9 cellular contexts compared by ENCODE assay signal in the genomic region with DNA sequence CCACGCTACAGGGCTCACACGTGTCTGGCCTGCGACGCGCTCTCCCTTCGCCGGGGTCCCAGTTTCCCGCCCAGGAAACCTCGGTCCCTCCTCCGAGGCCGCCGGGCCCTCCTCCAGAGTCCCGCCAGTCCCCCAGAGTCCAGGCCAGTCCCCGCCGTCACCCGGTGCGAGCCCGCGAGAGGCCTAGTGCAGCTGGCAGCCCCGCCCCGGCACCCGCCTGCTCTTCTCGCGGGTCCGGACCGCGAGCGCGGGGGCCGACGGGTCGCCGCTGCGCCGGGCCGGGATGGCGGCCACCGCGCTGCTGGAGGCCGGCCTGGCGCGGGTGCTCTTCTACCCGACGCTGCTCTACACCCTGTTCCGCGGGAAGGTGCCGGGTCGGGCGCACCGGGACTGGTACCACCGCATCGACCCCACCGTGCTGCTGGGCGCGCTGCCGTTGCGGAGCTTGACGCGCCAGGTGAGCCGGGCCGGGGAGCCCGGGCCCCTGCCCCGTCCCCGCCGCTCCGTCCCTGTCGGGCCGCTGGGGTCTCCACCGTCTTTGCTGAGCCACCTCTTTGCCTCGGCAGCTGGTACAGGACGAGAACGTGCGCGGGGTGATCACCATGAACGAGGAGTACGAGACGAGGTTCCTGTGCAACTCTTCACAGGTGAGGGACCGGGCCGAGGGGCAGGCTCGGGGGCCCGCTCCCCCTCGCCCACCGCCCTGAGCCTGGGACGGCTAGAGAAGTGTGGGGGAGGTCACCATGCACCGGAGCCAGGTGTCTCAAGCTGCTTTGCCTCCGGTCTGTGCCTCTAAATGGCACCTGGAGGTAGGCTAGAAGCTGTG. TPM values are rescaled to one million over a fixed set of nuclear protein-coding genes. Genes with fewer than 3 reads are reported as not detected.
A peak's percentile ranks its signal among the peaks of the same experiment; 100 is the strongest.
DNase-seq lines count a peak whose midpoint lies in the region; ATAC-seq, FAIRE-seq and TF ChIP-seq lines count a peak whose summit lies in the region.
"Had no signal": no experiment of that assay in that cellular context is flagged by ENCODE, and none has a peak within 500 bp of the region (broad histone marks: within the 10 kb centered on the region; RNA-seq: fewer than 3 reads in every experiment).

A gene with protein sequence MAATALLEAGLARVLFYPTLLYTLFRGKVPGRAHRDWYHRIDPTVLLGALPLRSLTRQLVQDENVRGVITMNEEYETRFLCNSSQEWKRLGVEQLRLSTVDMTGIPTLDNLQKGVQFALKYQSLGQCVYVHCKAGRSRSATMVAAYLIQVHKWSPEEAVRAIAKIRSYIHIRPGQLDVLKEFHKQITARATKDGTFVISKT (plus strand): TSS at position 260 of the 826 bp plus-strand sequence. CDS start 24 bp downstream, at position 284.

- intact Hi-C loops in endothelial cell of umbilical vein (cut with micrococcal nuclease), result no loop called here

- H3K27ac ChIP-seq in endothelial cell of umbilical vein (ENCODE audit: insufficient read depth, low read depth, low read length), result peak within 1 kb of the TSS; percentile 56

- BruUV-seq in endothelial cell of umbilical vein (replicated peaks; lab: Mats Ljungman, UMichigan), result no TSS peak

- peak; percentile 85 for TF ChIP-seq POLR2A in endothelial cell of umbilical vein (IDR thresholded peaks at IDR 0.05; ENCODE audit: low read depth, low read length)

- H3K27me3 ChIP-seq in endothelial cell of umbilical vein (ENCODE audit: control insufficient read depth in 2 of 2, insufficient read depth in 2 of 2, low read length in 2 of 2) (no peaks in the 10 kb centered on the region), mononuclear cell (ENCODE audit: insufficient read depth, low read length) (no peaks in the 10 kb centered on the region)

- peak; percentile 88 for ATAC-seq in GM18868 (IDR thresholded peaks at IDR 0.05; ENCODE audit: unreplicated experiment)
- peak; percentile 80 for ATAC-seq in HG03108 (IDR thresholded peaks at IDR 0.05; ENCODE audit: unreplicated experiment)
- peak; percentile 96 for ATAC-seq in activated CD8-positive, alpha-beta memory T cell treated with anti-CD3 and anti-CD28 coated beads, Interleukin-2, amount 10 ng/mL, durations not matched to agents 7 days and 5 days

- peaks cover 0 to 2% of the 10 kb centered on the region in 2 experiments for H3K36me3 ChIP-seq in endothelial cell of umbilical vein (ENCODE audit: control insufficient read depth in 2 of 2, extremely low read depth in 1 of 2, insufficient read depth in 2 of 2, low read length in 2 of 2)

- H3K4me1 Mint-ChIP-seq in activated CD8-positive, alpha-beta memory T cell treated with anti-CD3 and anti-CD28 coated beads, Interleukin-2, amount 10 ng/mL, durations not matched to agents 7 days and 5 days, result peaks cover 29% of the 10 kb centered on the region

- CTCF ChIA-PET in activated CD8-positive, alpha-beta memory T cell treated with anti-CD3 and anti-CD28 coated beads, Interleukin-2, amount 10 ng/mL, durations not matched to agents 7 days and 5 days (lab: Charles Lee), result interaction anchor here (0.6 to 4.0 kb wide), 9 partner anchors 10 to 369 kb away, joined by 3 to 48 read pairs (median 3); a partner anchor contains a TSS
- CTCF ChIA-PET in endothelial cell of umbilical vein (lab: Charles Lee), result interaction anchor here (1.0 to 1.8 kb wide), 5 partner anchors 9 to 14 kb away, joined by 3 to 7 read pairs (median 4); a partner anchor contains a TSS

- peaks cover 9% of the 10 kb centered on the region for H3K4me1 ChIP-seq in endothelial cell of umbilical vein (ENCODE audit: control insufficient read depth, extremely low read depth, insufficient read depth, low read length)
- H3K4me1 ChIP-seq in mononuclear cell (ENCODE audit: insufficient read depth, low read length), result peaks cover 24% of the 10 kb centered on the region

- peak within 1 kb of the TSS; percentile 80 for H3K4me3 Mint-ChIP-seq in activated CD8-positive, alpha-beta memory T cell treated with anti-CD3 and anti-CD28 coated beads, Interleukin-2, amount 10 ng/mL, durations not matched to agents 7 days and 5 days

- no peak for FAIRE-seq in endothelial cell of umbilical vein (lab: Jason Lieb, UNC)
- FAIRE-seq: TTC549 had no signal

- H3K27me3 Mint-ChIP-seq in activated CD8-positive, alpha-beta memory T cell treated with anti-CD3 and anti-CD28 coated beads, Interleukin-2, amount 10 ng/mL, durations not matched to agents 7 days and 5 days, result no peaks in the 10 kb centered on the region

- peak; percentile 69 for DNase-seq in AG10803 (ENCODE audit: low read depth)
- peak; percentile 49 to 70 for DNase-seq in NOMO-1 (lab: John Stamatoyannopoulos, UW; ENCODE audit: unreplicated experiment in 2 of 2)
- peak; percentile 81 for DNase-seq in activated CD8-positive, alpha-beta memory T cell treated with anti-CD3 and anti-CD28 coated beads, Interleukin-2, amount 10 ng/mL, durations not matched to agents 7 days and 5 days
- DNase-seq in endothelial cell of umbilical vein (ENCODE audit: low read depth, low spot score), result peak; percentile 63
- DNase-seq in stimulated activated CD8-positive, alpha-beta memory T cell treated with anti-CD3 and anti-CD28 coated beads, Interleukin-7, amount 100 ng/mL, for 48 hours (ENCODE audit: extremely low read depth in 1 of 2, low read depth in 1 of 2), result peak; percentile 62 to 70

- POLR2A ChIA-PET in endothelial cell of umbilical vein (lab: Charles Lee), result interaction anchor here (0.6 to 0.7 kb wide), 3 partner anchors 11 to 231 kb away, joined by 3 to 16 read pairs (median 7); no protein-coding TSS in a partner anchor

- no peaks in the 10 kb centered on the region for H3K9me1 ChIP-seq in endothelial cell of umbilical vein (replicated peaks; ENCODE audit: control insufficient read depth, extremely low read depth, insufficient read depth, low read length)

- TF ChIP-seq CTCF in AG10803 (conservative IDR thresholded peaks at IDR 0.05; ENCODE audit: low read length), result no peak
- TF ChIP-seq CTCF in endothelial cell of umbilical vein (IDR thresholded peaks at IDR 0.05; ENCODE audit: extremely low read depth in 1 of 2, insufficient read depth in 1 of 2, low read depth in 1 of 2, low read length in 2 of 2), result no peak

- peak within 1 kb of the TSS; percentile 71 for H3K9ac ChIP-seq in endothelial cell of umbilical vein (replicated peaks; ENCODE audit: extremely low read depth, insufficient read depth, low read length)

- peak within 1 kb of the TSS; percentile 45 for H2AFZ ChIP-seq in endothelial cell of umbilical vein (ENCODE audit: low read depth, low read length)

- dilution Hi-C loops in endothelial cell of umbilical vein (cut with MboI; ENCODE audit: extremely low pct_ligation_motif_present, low sequenced_read_pairs), result no loop called here

- H3K79me2 ChIP-seq in endothelial cell of umbilical vein (ENCODE audit: control insufficient read depth, insufficient read depth, low read length), result peaks cover 31% of the 10 kb centered on the region

- H3K9me3 Mint-ChIP-seq in activated CD8-positive, alpha-beta memory T cell treated with anti-CD3 and anti-CD28 coated beads, Interleukin-2, amount 10 ng/mL, durations not matched to agents 7 days and 5 days (ENCODE audit: low read depth), result no peaks in the 10 kb centered on the region

- no peaks in the 10 kb centered on the region for H3K9me3 ChIP-seq in endothelial cell of umbilical vein (replicated peaks; ENCODE audit: control insufficient read depth, insufficient read depth, low read length)
- H3K9me3 ChIP-seq in mononuclear cell (ENCODE audit: low read depth, low read length), result no peaks in the 10 kb centered on the region

- H4K20me1 ChIP-seq in endothelial cell of umbilical vein (replicated peaks; ENCODE audit: control insufficient read depth, extremely low read depth, insufficient read depth, low read length), result no peaks in the 10 kb centered on the region

- H3K36me3 Mint-ChIP-seq in activated CD8-positive, alpha-beta memory T cell treated with anti-CD3 and anti-CD28 coated beads, Interleukin-2, amount 10 ng/mL, durations not matched to agents 7 days and 5 days, result peaks cover 10% of the 10 kb centered on the region

- H3K4me2 ChIP-seq in endothelial cell of umbilical vein (ENCODE audit: insufficient read depth, low read length), result peak within 1 kb of the TSS; percentile 26

- H3K4me3 ChIP-seq in AG10803 (ENCODE audit: low read length) (peak within 1 kb of the TSS; percentile 84), endothelial cell of umbilical vein (replicated peaks in 1 of 3; ENCODE audit: insufficient read depth in 1 of 3, low read depth in 1 of 3, low read length in 3 of 3) (peak within 1 kb of the TSS; percentile 38 to 87 (median 69)), mononuclear cell (ENCODE audit: low read length) (peak within 1 kb of the TSS; percentile 85)

- peak within 1 kb of the TSS; percentile 82 for H3K27ac Mint-ChIP-seq in activated CD8-positive, alpha-beta memory T cell treated with anti-CD3 and anti-CD28 coated beads, Interleukin-2, amount 10 ng/mL, durations not matched to agents 7 days and 5 days

TF ChIP-seq in endothelial cell of umbilical vein, 7 proteins besides CTCF, POLR2A, EP300 and RAD21:
- TF ChIP-seq JUN (IDR thresholded peaks at IDR 0.05; ENCODE audit: borderline replicate concordance, insufficient read depth, insufficient read length, low read depth) (no peak), GATA2 (IDR thresholded peaks at IDR 0.05; ENCODE audit: insufficient read depth, insufficient read length, low read depth, low read length) (no peak), EZH2 (IDR thresholded peaks at IDR 0.05; ENCODE audit: borderline replicate concordance, low read depth, low read length, severe bottlenecking) (no peak), POLR2AphosphoS5 (IDR thresholded peaks at IDR 0.05; ENCODE audit: insufficient read depth, low read depth, low read length) (peak; percentile 94)
- TF ChIP-seq, protein P1, sequence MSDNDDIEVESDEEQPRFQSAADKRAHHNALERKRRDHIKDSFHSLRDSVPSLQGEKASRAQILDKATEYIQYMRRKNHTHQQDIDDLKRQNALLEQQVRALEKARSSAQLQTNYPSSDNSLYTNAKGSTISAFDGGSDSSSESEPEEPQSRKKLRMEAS (IDR thresholded peaks at IDR 0.05; ENCODE audit: insufficient read depth, insufficient read length), result peak; percentile 41

RNA-seq across cellular contexts. Expression of the gene that starts here (rescaled TPM):
- 10 to 100 TPM; 48.4 to 50.2 TPM for total RNA-seq in activated CD8-positive, alpha-beta memory T cell treated with anti-CD3 and anti-CD28 coated beads, Interleukin-2, amount 10 ng/mL, durations not matched to agents 7 days and 5 days
- total RNA-seq in endothelial cell of umbilical vein, result 44.6 and 46.6 TPM in 2 replicates
- polyA plus RNA-seq in endothelial cell of umbilical vein, result 83.1 and 96.9 TPM in 2 replicates
- 70.8 and 74.0 TPM in 2 replicates for polyA plus RNA-seq in endothelial cell of umbilical vein (2011; cell fraction: cytosol; rRNA removed)
- polyA plus RNA-seq in endothelial cell of umbilical vein (2011; cell fraction: nucleus; rRNA removed), result 28.3 and 30.6 TPM in 2 replicates
- polyA plus RNA-seq in endothelial cell of umbilical vein (2012), result 70.0 and 70.7 TPM in 2 replicates
- 33.3 and 35.8 TPM in 2 replicates for polyA minus RNA-seq in endothelial cell of umbilical vein
- 57.6 TPM for polyA minus RNA-seq in endothelial cell of umbilical vein (2011; cell fraction: cytosol; rRNA and poly(A)+ RNA removed)
- 14.7 and 16.0 TPM in 2 replicates for polyA minus RNA-seq in endothelial cell of umbilical vein (2011; cell fraction: nucleus; rRNA and poly(A)+ RNA removed)
- 57.9 TPM for total RNA-seq in mononuclear cell

Comparison
In these comparisons a context has a peak if more than half of its experiments do, and no peak if none do; other contexts are left out.
1. Peak in every context shown above with its lines: DNase-seq, ATAC-seq, H3K4me3 ChIP-seq and H3K27ac ChIP-seq.